ENCODE assay signal across 26 cellular contexts in the genomic region with DNA sequence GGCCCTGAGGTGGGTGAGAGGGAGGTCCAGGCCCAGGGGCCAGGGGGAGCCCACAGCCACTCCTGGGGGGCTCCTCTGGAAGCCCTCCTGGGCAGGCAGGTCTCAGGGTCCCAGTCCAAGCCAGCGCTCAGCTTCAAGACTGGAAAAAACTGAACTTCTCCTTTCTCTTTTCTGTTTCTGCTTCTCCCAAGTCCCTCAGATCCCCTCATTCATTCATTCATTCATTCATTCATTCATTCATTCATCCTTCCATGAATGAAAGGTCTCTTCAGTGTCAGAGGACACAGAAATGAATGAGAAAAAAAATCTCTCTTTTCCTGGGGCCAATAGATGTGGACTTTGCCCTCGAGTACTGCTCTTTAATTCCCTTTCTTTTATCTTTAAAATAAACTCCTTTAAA. TPM values are rescaled to one million over a fixed set of nuclear protein-coding genes. Genes with fewer than 3 reads are reported as not detected.
"Had no signal": no experiment of that assay in that cellular context is flagged by ENCODE, and none has a peak within 500 bp of the region (broad histone marks: within the 10 kb centered on the region; RNA-seq: fewer than 3 reads in every experiment).

No MANE protein-coding gene starts in this region.

- H3K4me1 ChIP-seq: neural progenitor cell, parathyroid adenoma, psoas muscle, right lobe of liver, sigmoid colon, stomach, thyroid gland, tibial nerve, upper lobe of left lung, vagina had no signal

- H3K27me3 ChIP-seq: neural progenitor cell, ovary, right lobe of liver, thyroid gland, upper lobe of left lung, vagina had no signal

- H3K79me2 ChIP-seq: parathyroid adenoma had no signal

- H3K4me2 ChIP-seq: neural progenitor cell had no signal

- DNase-seq: occipital lobe; ovary; psoas muscle; right cardiac atrium; right lobe of liver; sigmoid colon; small intestine; stimulated activated CD4-positive, alpha-beta T cell treated with anti-CD3 and anti-CD28 coated beads, Interleukin-15, amount 100 ng/mL, for 24 hours; stimulated activated CD4-positive, alpha-beta T cell treated with anti-CD3 and anti-CD28 coated beads, Interleukin-2, amount 100 ng/mL, for 24 hours; stimulated activated CD4-positive, alpha-beta T cell treated with anti-CD3 and anti-CD28 coated beads, Interleukin-2, amount 100 ng/mL, for 48 hours; stimulated activated CD4-positive, alpha-beta T cell treated with anti-CD3 and anti-CD28 coated beads, Interleukin-4, amount 100 ng/mL, for 24 hours; stimulated activated naive B cell treated with anti-CD40 and anti-IgM and Interleukin-4, amounts not matched to agents 10 μg/mL and 1 μg/mL and 100 μg/mL, for 72 hours; stimulated activated naive CD4-positive, alpha-beta T cell treated with Interleukin-2 at 50 U/mL for 16 hours; stomach; thyroid gland; trophoblast cell had no signal

- H3K9me3 ChIP-seq: ovary, psoas muscle, right lobe of liver, sigmoid colon, stomach, thoracic aorta, thyroid gland, tibial nerve, upper lobe of left lung, vagina had no signal

- FAIRE-seq: small intestine had no signal

- H3K9ac ChIP-seq: neural progenitor cell, parathyroid adenoma had no signal

- H3K36me3 ChIP-seq: neural progenitor cell, ovary, right lobe of liver, sigmoid colon, stomach, thoracic aorta, thyroid gland, upper lobe of left lung, vagina had no signal

- ATAC-seq: psoas muscle; right cardiac atrium; right lobe of liver; stimulated activated effector memory CD8-positive, alpha-beta T cell treated with anti-CD3 and anti-CD28 coated beads, Interleukin-12 subunit alpha, Interleukin-12 subunit beta, amount 100 ng/mL, for 72 hours; stimulated activated naive B cell treated with anti-CD40 and anti-IgM and Interleukin-4, amounts not matched to agents 10 μg/mL and 1 μg/mL and 100 μg/mL, for 72 hours had no signal

- H3K27ac ChIP-seq: neural progenitor cell, ovary, parathyroid adenoma, psoas muscle, right lobe of liver, sigmoid colon, stomach, thoracic aorta, thyroid gland, tibial nerve, upper lobe of left lung, vagina had no signal

- H2AFZ ChIP-seq: neural progenitor cell, parathyroid adenoma had no signal

- H3K4me3 ChIP-seq: neural progenitor cell, ovary, psoas muscle, right lobe of liver, sigmoid colon, stomach, thoracic aorta, thyroid gland, tibial nerve, upper lobe of left lung, vagina had no signal

RNA-seq across cellular contexts. Expression of gene TMEM184A, which starts 48.4 kb away (rescaled TPM):
- total RNA-seq: occipital lobe, skeletal muscle tissue, temporal lobe had no signal
- polyA plus RNA-seq: neural cell had no signal
